18 cellular contexts compared by ENCODE assay signal in genomic region chr13:110265341-110265681, GRCh38. TPM values are rescaled to one million over a fixed set of nuclear protein-coding genes. Genes with fewer than 3 reads are reported as not detected.
DNase-seq lines count a peak whose midpoint lies in the region; ATAC-seq, FAIRE-seq and TF ChIP-seq lines count a peak whose summit lies in the region.
"Had no signal": no experiment of that assay in that cellular context is flagged by ENCODE, and none has a peak within 500 bp of the region (broad histone marks: within the 10 kb centered on the region; RNA-seq: fewer than 3 reads in every experiment).

No MANE protein-coding gene starts in this region.

- H3K4me1 ChIP-seq in BLaER1 = peaks cover 34% of the 10 kb centered on the region
- peaks cover 54 to 62% of the 10 kb centered on the region in 2 donors for H3K4me1 ChIP-seq in gastrocnemius medialis

- TF ChIP-seq CTCF in chondrocyte (IDR thresholded peaks at IDR 0.05) (no peak), gastrocnemius medialis (IDR thresholded peaks at IDR 0.05 in 4 of 5, conservative IDR thresholded peaks at IDR 0.05 in 1 of 5) (no peak)

- H3K27ac ChIP-seq in BLaER1 (no peak overlapping the region), gastrocnemius medialis (peak overlapping the region; percentile 49 to 70 (median 68))
- H3K27ac ChIP-seq: hepatocyte, WERI-Rb-1 had no signal

- in situ Hi-C loops in gastrocnemius medialis (cut with MboI; ENCODE audit: low sequenced_read_pairs in 4 of 4) = no loop called here

- no peak for TF ChIP-seq POLR2A in gastrocnemius medialis (IDR thresholded peaks at IDR 0.05)

- intact Hi-C loops in gastrocnemius medialis (cut with DNase I; ENCODE audit: low total_unique reads) = loop anchor here (5.0 kb wide), 1 partner anchor 37 kb away; no protein-coding TSS in a partner anchor

- peaks cover 13% of the 10 kb centered on the region for H3K36me3 Mint-ChIP-seq in chondrocyte (ENCODE audit: low read depth)
- H3K36me3 Mint-ChIP-seq: CD4-positive, CD25-positive, alpha-beta regulatory T cell; naive B cell had no signal

- no peak overlapping the region for H3K4me3 ChIP-seq in BLaER1
- H3K4me3 ChIP-seq in gastrocnemius medialis = peak overlapping the region in 1 of 4 donors; percentile 21
- H3K4me3 ChIP-seq: hepatocyte had no signal

- no peaks in the 10 kb centered on the region for H3K9me3 Mint-ChIP-seq in chondrocyte (ENCODE audit: low read depth)
- H3K9me3 Mint-ChIP-seq: activated CD8-positive, alpha-beta T cell treated with anti-CD3 and anti-CD28 coated beads for 36 hours; activated T-helper 17 cell treated with anti-CD3 and anti-CD28 coated beads, Interleukin-2, amount 50 U/mL, for 72 hours had no signal

- ATAC-seq in gastrocnemius medialis (peak; percentile 30 to 42), HG02885 (IDR thresholded peaks at IDR 0.05; ENCODE audit: poor library complexity, unreplicated experiment) (no peak), GM18498 (IDR thresholded peaks at IDR 0.05; ENCODE audit: unreplicated experiment) (no peak), HG03457 (IDR thresholded peaks at IDR 0.05; ENCODE audit: unreplicated experiment) (no peak)
- ATAC-seq: activated CD8-positive, alpha-beta T cell treated with anti-CD3 and anti-CD28 coated beads for 36 hours; activated T-helper 17 cell treated with anti-CD3 and anti-CD28 coated beads, Interleukin-2, amount 50 U/mL, for 72 hours had no signal

- H4K20me1 ChIP-seq in BLaER1 = no peaks in the 10 kb centered on the region

- H3K9ac ChIP-seq in BLaER1 = no peak overlapping the region

- H3K36me3 ChIP-seq in BLaER1 = no peaks in the 10 kb centered on the region
- no peaks in the 10 kb centered on the region for H3K36me3 ChIP-seq in gastrocnemius medialis
- H3K36me3 ChIP-seq: WERI-Rb-1 had no signal

- DNase-seq in chondrocyte (ENCODE audit: low spot score) (no peak), left kidney (ENCODE audit: low read depth, low spot score) (peak; percentile 53), gastrocnemius medialis (no peak), GM19239 (ENCODE audit: insufficient read length, low spot score) (no peak)
- DNase-seq: activated CD8-positive, alpha-beta T cell treated with anti-CD3 and anti-CD28 coated beads for 36 hours; CD4-positive, CD25-positive, alpha-beta regulatory T cell; erythroblast; left cardiac atrium; MV-4-11; naive B cell; NCI-H2107; WERI-Rb-1 had no signal

- no peaks in the 10 kb centered on the region for H3K27me3 Mint-ChIP-seq in chondrocyte (ENCODE audit: low read depth)
- H3K27me3 Mint-ChIP-seq: CD4-positive, CD25-positive, alpha-beta regulatory T cell had no signal

- H3K27ac Mint-ChIP-seq in chondrocyte (ENCODE audit: unreplicated experiment) = peak overlapping the region; percentile 60
- H3K27ac Mint-ChIP-seq: activated CD8-positive, alpha-beta T cell treated with anti-CD3 and anti-CD28 coated beads for 36 hours; activated T-helper 17 cell treated with anti-CD3 and anti-CD28 coated beads, Interleukin-2, amount 50 U/mL, for 72 hours; CD4-positive, CD25-positive, alpha-beta regulatory T cell; naive B cell had no signal

- peak overlapping the region; percentile 11; the same call in 1 of the 2 replicates for H3K4me2 ChIP-seq in BLaER1
- H3K4me2 ChIP-seq: hepatocyte had no signal

- H3K4me3 Mint-ChIP-seq in chondrocyte (ENCODE audit: unreplicated experiment) = no peak overlapping the region
- H3K4me3 Mint-ChIP-seq: activated CD8-positive, alpha-beta T cell treated with anti-CD3 and anti-CD28 coated beads for 36 hours; activated T-helper 17 cell treated with anti-CD3 and anti-CD28 coated beads, Interleukin-2, amount 50 U/mL, for 72 hours; CD4-positive, CD25-positive, alpha-beta regulatory T cell; naive B cell had no signal

- H3K9me3 ChIP-seq in BLaER1 (peaks cover 3% of the 10 kb centered on the region), gastrocnemius medialis (no peaks in the 10 kb centered on the region)

- FAIRE-seq in GM19239 (lab: Jason Lieb, UNC) = no peak

- H3K27me3 ChIP-seq in BLaER1 = no peaks in the 10 kb centered on the region
- H3K27me3 ChIP-seq in gastrocnemius medialis = peaks cover 0 to 21% (median 10%) of the 10 kb centered on the region in 3 donors
- H3K27me3 ChIP-seq: hepatocyte had no signal

- peaks cover 90% of the 10 kb centered on the region for H3K4me1 Mint-ChIP-seq in chondrocyte (ENCODE audit: low read depth)
- H3K4me1 Mint-ChIP-seq: activated T-helper 17 cell treated with anti-CD3 and anti-CD28 coated beads, Interleukin-2, amount 50 U/mL, for 72 hours; CD4-positive, CD25-positive, alpha-beta regulatory T cell; naive B cell had no signal

RNA-seq across cellular contexts. Expression of gene COL4A1, which starts 41.6 kb away (rescaled TPM):
- total RNA-seq in chondrocyte = 2,319 to 5,210 TPM (median 5,209 TPM) in 3 replicates
- total RNA-seq in gastrocnemius medialis = 100 to 1,000 TPM in 3 of 4 donors, 10 to 100 TPM in 1; 60.5 to 127 (median 120) TPM
- total RNA-seq: activated CD8-positive, alpha-beta T cell treated with anti-CD3 and anti-CD28 coated beads for 36 hours; activated T-helper 17 cell treated with anti-CD3 and anti-CD28 coated beads, Interleukin-2, amount 50 U/mL, for 72 hours; CD4-positive, CD25-positive, alpha-beta regulatory T cell had no signal

RNA-seq across cellular contexts. Expression of gene COL4A2, which starts 41.8 kb away (rescaled TPM):
- total RNA-seq in chondrocyte = 1,370 to 2,411 TPM (median 2,366 TPM) in 3 replicates
- 10 to 100 TPM; 51.2 to 85.8 (median 70.5) TPM for total RNA-seq in gastrocnemius medialis
- total RNA-seq: activated CD8-positive, alpha-beta T cell treated with anti-CD3 and anti-CD28 coated beads for 36 hours; CD4-positive, CD25-positive, alpha-beta regulatory T cell had no signal

Comparison
In these comparisons a context has a peak if more than half of its experiments do, and no peak if none do; other contexts are left out.
1. ATAC-seq: peak in gastrocnemius medialis (2 of 2); none in HG02885 (single experiment), GM18498 (single experiment) and HG03457 (single experiment).
2. RNA of gene COL4A1, which starts 41.6 kb away (total RNA-seq): 2,319 to 5,210 TPM in chondrocyte; 60.5 to 127 TPM in gastrocnemius medialis; every median in the first group is over 10 times any median in the second.
3. RNA of gene COL4A2, which starts 41.8 kb away (total RNA-seq): 1,370 to 2,411 TPM in chondrocyte; 51.2 to 85.8 TPM in gastrocnemius medialis; every median in the first group is over 10 times any median in the second.